Comparison of ENCODE assay signal across 8 cellular contexts in genomic region chr7:6854747-6855562, GRCh38. TPM values are rescaled to one million over a fixed set of nuclear protein-coding genes. Genes with fewer than 3 reads are reported as not detected.
A peak's percentile ranks its signal among the peaks of the same experiment; 100 is the strongest.
DNase-seq lines count a peak whose midpoint lies in the region; ATAC-seq, FAIRE-seq and TF ChIP-seq lines count a peak whose summit lies in the region.
"Not testable (repeated sequence)": the region's sequence is repeated elsewhere in the genome, so short reads cannot be mapped to it uniquely, and the experiment has no call there.

No MANE protein-coding gene starts in this region.

- intact Hi-C loops in HCT116 (cut with micrococcal nuclease): loop anchor here (5.0 to 10.0 kb wide), 2 partner anchors 128 to 270 kb away; no protein-coding TSS in a partner anchor

- H2BK15ac ChIP-seq in H1 (ENCODE audit: low read length): not testable (repeated sequence)

- not testable (repeated sequence) for H3K14ac ChIP-seq in H1 (ENCODE audit: insufficient read length)

- H3K27me3 Mint-ChIP-seq in nephron progenitor cell (ENCODE audit: low read depth, poor library complexity): peaks cover 26% of the 10 kb centered on the region
- not testable (repeated sequence) for H3K27me3 Mint-ChIP-seq in stimulated activated naive CD8-positive, alpha-beta T cell treated with anti-CD3 and anti-CD28 coated beads, Interleukin-15, Interleukin-2, amounts not matched to agents 100 ng/mL and 50 ng/mL, for 24 hours

- H3K79me2 ChIP-seq in HCT116 (ENCODE audit: insufficient read depth, low read length); H1 (ENCODE audit: control insufficient read depth in 1 of 2, insufficient read depth in 2 of 2, low read length in 2 of 2): not testable (repeated sequence)

- H4K20me1 ChIP-seq in BLaER1 treated with 17β-estradiol and CSF1 and Interleukin-3, amounts not matched to agents 10 nM and 100 nM; HCT116 (ENCODE audit: insufficient read depth); H1 (replicated peaks in 1 of 2; ENCODE audit: control insufficient read depth in 1 of 2, insufficient read depth in 2 of 2, low read length in 2 of 2): not testable (repeated sequence)

- H2AFZ ChIP-seq in HCT116 (ENCODE audit: low read depth, low read length, poor library complexity, severe bottlenecking); H1 (ENCODE audit: low read length): not testable (repeated sequence)

- H2BK12ac ChIP-seq in H1 (ENCODE audit: low read depth, low read length): not testable (repeated sequence)

- not testable (repeated sequence) for H2AK5ac ChIP-seq in H1 (ENCODE audit: low read depth, low read length)

- H3K4me1 ChIP-seq in BLaER1 treated with 17β-estradiol and CSF1 and Interleukin-3, amounts not matched to agents 10 nM and 100 nM: peaks cover 0 to 26% (median 12%) of the 10 kb centered on the region in 10 experiments; a peak in 12 of 20 replicates
- H3K4me1 ChIP-seq in HCT116 (ENCODE audit: control insufficient read depth in 1 of 2, insufficient read depth in 2 of 2, low read length in 2 of 2); adipocyte (ENCODE audit: control insufficient read depth, insufficient read depth, low read length); H1 (replicated peaks in 1 of 4; ENCODE audit: control insufficient read depth in 3 of 4, insufficient read depth in 4 of 4, low read length in 3 of 4); iPS DF 6.9 (ENCODE audit: control insufficient read depth, insufficient read depth, low read length): not testable (repeated sequence)

- H4K8ac ChIP-seq in H1 (ENCODE audit: extremely low read depth, insufficient read depth, low read length): not testable (repeated sequence)

- H3K4me3 Mint-ChIP-seq in nephron progenitor cell: peak overlapping the region; percentile 79
- H3K4me3 Mint-ChIP-seq in stimulated activated naive CD8-positive, alpha-beta T cell treated with anti-CD3 and anti-CD28 coated beads, Interleukin-15, Interleukin-2, amounts not matched to agents 100 ng/mL and 50 ng/mL, for 24 hours: peak overlapping the region; percentile 68

- peak overlapping the region; percentile 65 to 86 (median 78) for H3K4me2 ChIP-seq in BLaER1 treated with 17β-estradiol and CSF1 and Interleukin-3, amounts not matched to agents 10 nM and 100 nM
- H3K4me2 ChIP-seq in HCT116 (ENCODE audit: low read length) (peak overlapping the region; percentile 73), H1 (ENCODE audit: insufficient read depth in 1 of 2, low read depth in 2 of 2, low read length in 2 of 2) (peak overlapping the region; percentile 56 to 65)

- CTCF ChIA-PET in HCT116 (lab: Charles Lee); H1 (lab: Charles Lee; ENCODE audit: partially characterized antibody): not testable (repeated sequence)

- H3K36me3 Mint-ChIP-seq in nephron progenitor cell (ENCODE audit: low read depth); stimulated activated naive CD8-positive, alpha-beta T cell treated with anti-CD3 and anti-CD28 coated beads, Interleukin-15, Interleukin-2, amounts not matched to agents 100 ng/mL and 50 ng/mL, for 24 hours (ENCODE audit: low read depth): not testable (repeated sequence)

- H3K36me3 ChIP-seq in BLaER1 treated with 17β-estradiol and CSF1 and Interleukin-3, amounts not matched to agents 10 nM and 100 nM; HCT116 (ENCODE audit: control insufficient read depth in 1 of 2, insufficient read depth in 2 of 2, low read length in 2 of 2); WERI-Rb-1; adipocyte (ENCODE audit: control insufficient read depth, insufficient read depth, low read length, severe bottlenecking); H1 (ENCODE audit: control insufficient read depth in 2 of 4, insufficient read depth in 4 of 4, low read length in 3 of 4); iPS DF 6.9 (ENCODE audit: control insufficient read depth, insufficient read depth, low read length): not testable (repeated sequence)

- H3K4me1 Mint-ChIP-seq in nephron progenitor cell; stimulated activated naive CD8-positive, alpha-beta T cell treated with anti-CD3 and anti-CD28 coated beads, Interleukin-15, Interleukin-2, amounts not matched to agents 100 ng/mL and 50 ng/mL, for 24 hours (ENCODE audit: low read depth): not testable (repeated sequence)

- H3K23me2 ChIP-seq in H1 (ENCODE audit: low read depth, low read length): not testable (repeated sequence)

- not testable (repeated sequence) for H3K4ac ChIP-seq in H1 (replicated peaks; ENCODE audit: insufficient read length, low read depth, low read length)

- not testable (repeated sequence) for H3K9me3 ChIP-seq in BLaER1 treated with 17β-estradiol and CSF1 and Interleukin-3, amounts not matched to agents 10 nM and 100 nM (replicated peaks in 1 of 11); HCT116 (ENCODE audit: control insufficient read depth in 1 of 2, insufficient read depth in 1 of 2, low read depth in 1 of 2, low read length in 2 of 2); WERI-Rb-1 (ENCODE audit: severe bottlenecking); adipocyte (ENCODE audit: control insufficient read depth, low read length); H1 (ENCODE audit: insufficient read depth in 2 of 2, low read depth in 1 of 2, low read length in 1 of 2); iPS DF 6.9 (ENCODE audit: control insufficient read depth, insufficient read depth, low read length)

- TF ChIP-seq POLR2A in HCT116 (IDR thresholded peaks at IDR 0.05; ENCODE audit: borderline replicate concordance, extremely low read depth, insufficient read depth, insufficient read length); H1 (IDR thresholded peaks at IDR 0.05; ENCODE audit: control extremely low read depth in 1 of 2, low read depth in 2 of 2, low read length in 2 of 2): not testable (repeated sequence)

- H3K27me3 ChIP-seq in BLaER1 treated with 17β-estradiol and CSF1 and Interleukin-3, amounts not matched to agents 10 nM and 100 nM: peaks cover 27 to 40% (median 38%) of the 10 kb centered on the region in 11 experiments
- not testable (repeated sequence) for H3K27me3 ChIP-seq in HCT116 (ENCODE audit: insufficient read depth, low read length); WERI-Rb-1 (ENCODE audit: insufficient read depth, low read depth, severe bottlenecking); adipocyte (replicated peaks; ENCODE audit: control insufficient read depth, insufficient read depth, low read length); H1 (replicated peaks in 1 of 4; ENCODE audit: control insufficient read depth in 3 of 4, extremely low read depth in 1 of 4, insufficient read depth in 3 of 4, low read length in 3 of 4); iPS DF 6.9 (ENCODE audit: control insufficient read depth, insufficient read depth, low read length)

- not testable (repeated sequence) for H2BK120ac ChIP-seq in H1 (replicated peaks; ENCODE audit: low read depth, low read length)

- H3K4me3 ChIP-seq in BLaER1 treated with 17β-estradiol and CSF1 and Interleukin-3, amounts not matched to agents 10 nM and 100 nM: peak overlapping the region; percentile 45 to 68 (median 56)
- H3K4me3 ChIP-seq in HCT116 (replicated peaks in 1 of 2; ENCODE audit: low read depth in 1 of 2, low read length in 2 of 2): peak overlapping the region; percentile 47 to 61
- H3K4me3 ChIP-seq in WERI-Rb-1 (ENCODE audit: low read depth, low read length): peak overlapping the region; percentile 41
- H3K4me3 ChIP-seq in adipocyte (ENCODE audit: low read length): not testable (repeated sequence)
- H3K4me3 ChIP-seq in H1 (ENCODE audit: extremely low read depth in 1 of 4, insufficient read depth in 2 of 4, low read depth in 3 of 4, low read length in 4 of 4): peak overlapping the region; percentile 33 to 67 (median 36); a peak in 7 of 8 replicates
- H3K4me3 ChIP-seq in iPS DF 6.9 (ENCODE audit: low read length): peak overlapping the region; percentile 69; the same call in 1 of the 2 replicates

- not testable (repeated sequence) for H4K5ac ChIP-seq in H1 (ENCODE audit: insufficient read length, low read depth, low read length)

- peak overlapping the region in 10 of 11 experiments; percentile 23 to 66 (median 48); a peak in 12 of 22 replicates for H3K9ac ChIP-seq in BLaER1 treated with 17β-estradiol and CSF1 and Interleukin-3, amounts not matched to agents 10 nM and 100 nM
- H3K9ac ChIP-seq in HCT116 (ENCODE audit: low read length): peak overlapping the region; percentile 61
- not testable (repeated sequence) for H3K9ac ChIP-seq in adipocyte (ENCODE audit: low read length); H1 (replicated peaks in 1 of 4; ENCODE audit: extremely low read depth in 1 of 4, low read depth in 3 of 4, low read length in 3 of 4)

- ATAC-seq in HCT116: peak; percentile 67; the same call in 1 of the 2 replicates

- not testable (repeated sequence) for H2BK5ac ChIP-seq in H1 (ENCODE audit: low read depth, low read length)

- H3K23ac ChIP-seq in H1 (ENCODE audit: insufficient read length): not testable (repeated sequence)

- H3K27ac ChIP-seq in BLaER1 treated with 17β-estradiol and CSF1 and Interleukin-3, amounts not matched to agents 10 nM and 100 nM; WERI-Rb-1; H1 (ENCODE audit: low read depth, low read length); iPS DF 6.9 (ENCODE audit: low read length): not testable (repeated sequence)
- H3K27ac ChIP-seq in HCT116 (ENCODE audit: low read depth, low read length): peak overlapping the region; percentile 62

- FAIRE-seq in H1 (lab: Jason Lieb, UNC): not testable (repeated sequence)

- not testable (repeated sequence) for TF ChIP-seq EP300 in H1 (IDR thresholded peaks at IDR 0.05; ENCODE audit: borderline replicate concordance in 1 of 2, low read depth in 2 of 2, low read length in 2 of 2)

- not testable (repeated sequence) for TF ChIP-seq CTCF in HCT116 (IDR thresholded peaks at IDR 0.05 in 2 of 3, conservative IDR thresholded peaks at IDR 0.05 in 1 of 3; ENCODE audit: borderline replicate concordance in 1 of 3, insufficient read depth in 1 of 3, low read depth in 2 of 3, low read length in 2 of 3); WERI-Rb-1 (IDR thresholded peaks at IDR 0.05; ENCODE audit: low read depth, low read length); H1 (IDR thresholded peaks at IDR 0.05; ENCODE audit: control extremely low read depth in 1 of 3, insufficient read depth in 1 of 3, low read depth in 1 of 3, low read length in 3 of 3); nephron progenitor cell (IDR thresholded peaks at IDR 0.05)

- not testable (repeated sequence) for H4K91ac ChIP-seq in H1 (replicated peaks; ENCODE audit: insufficient read length, low read length)

- not testable (repeated sequence) for DNase-seq in HCT116 (ENCODE audit: low read depth, low spot score); WERI-Rb-1; iPS DF 6.9 (ENCODE audit: low read depth, low spot score)
- DNase-seq in adipocyte (ENCODE audit: low read depth) (peak; percentile 47), H1 (ENCODE audit: low read depth in 1 of 2, low spot score in 2 of 2) (peak in 1 of 2 experiments; percentile 79), nephron progenitor cell (peak; percentile 42)

- 1% methylated on average over 37 of the region's 71 CpGs; no CpG with 5 or more reads in 1 of the 2 experiments for WGBS in H1 (ENCODE audit: extremely low coverage in 1 of 2, insufficient coverage in 1 of 2, insufficient read length in 1 of 2, insufficient replicate concordance in 2 of 2, low coverage in 1 of 2, low lambda C conversion rate in 2 of 2, missing lambda C conversion rate in 1 of 2), 2 experiments
- WGBS in iPS DF 6.9 (ENCODE audit: insufficient coverage, insufficient read length): no CpG with 5 or more reads among the region's 71 CpGs

- H2BK20ac ChIP-seq in H1 (ENCODE audit: low read length): not testable (repeated sequence)

- POLR2A ChIA-PET in HCT116 (lab: Charles Lee); H1 (lab: Charles Lee; ENCODE audit: partially characterized antibody): not testable (repeated sequence)

- BruUV-seq in HCT116 (replicated peaks; lab: Mats Ljungman, UMichigan): TSS peak; percentile 79

- not testable (repeated sequence) for TF ChIP-seq RAD21 in HCT116 (IDR thresholded peaks at IDR 0.05; ENCODE audit: low read depth); H1 (IDR thresholded peaks at IDR 0.05 in 1 of 2, conservative IDR thresholded peaks at IDR 0.05 in 1 of 2; ENCODE audit: low read depth in 2 of 2, low read length in 2 of 2)

- not testable (repeated sequence) for H3K27ac Mint-ChIP-seq in nephron progenitor cell; stimulated activated naive CD8-positive, alpha-beta T cell treated with anti-CD3 and anti-CD28 coated beads, Interleukin-15, Interleukin-2, amounts not matched to agents 100 ng/mL and 50 ng/mL, for 24 hours

- not testable (repeated sequence) for H3K56ac ChIP-seq in H1 (replicated peaks; ENCODE audit: insufficient read length, low read depth, low read length)

- H3K79me1 ChIP-seq in H1 (ENCODE audit: low read depth, low read length): not testable (repeated sequence)

- RAD21 ChIA-PET in HCT116 (lab: Charles Lee; ENCODE audit: low non-redundant PET in 1 of 2, low total read pairs in 2 of 2, uncharacterized antibody in 2 of 2, unreplicated experiment in 2 of 2): not testable (repeated sequence)

- H3K18ac ChIP-seq in H1 (ENCODE audit: extremely low read depth, low read length): not testable (repeated sequence)

- not testable (repeated sequence) for H3K9me3 Mint-ChIP-seq in nephron progenitor cell; stimulated activated naive CD8-positive, alpha-beta T cell treated with anti-CD3 and anti-CD28 coated beads, Interleukin-15, Interleukin-2, amounts not matched to agents 100 ng/mL and 50 ng/mL, for 24 hours

- H3K9me2 ChIP-seq in HCT116 (ENCODE audit: insufficient read depth): not testable (repeated sequence)

RNA-seq across cellular contexts. Expression of gene CCZ1B, which starts 28.9 kb away (rescaled TPM):
- total RNA-seq in HCT116 (2021; ENCODE audit: unreplicated experiment): 54.5 TPM
- 36.1 and 41.5 TPM in 2 replicates for polyA plus RNA-seq in HCT116 (2012)
- total RNA-seq in H1 (2021; fragmentation: NEBNext Ultra II Directional; extraction: Animal tissue kit (Norgen Biotek cat#: 25700)): 55.2 and 58.2 TPM in 2 replicates
- polyA plus RNA-seq in H1 (2011; rRNA removed): 8.3 and 18.0 TPM in 2 replicates
- 34.3 TPM for polyA plus RNA-seq in H1 (2011; cell fraction: cytosol; rRNA removed)
- 11.7 TPM for polyA plus RNA-seq in H1 (2011; cell fraction: nucleus; rRNA removed)
- 35.6 to 61.5 TPM (median 54.6 TPM) in 4 replicates for polyA plus RNA-seq in H1 (2012, experiment 1 of 2)
- 2.1 TPM for polyA plus RNA-seq in H1 (2012, experiment 2 of 2)
- polyA plus RNA-seq in H1 (2013, experiment 1 of 2): 14.2 TPM
- 12.6 TPM for polyA plus RNA-seq in H1 (2013, experiment 2 of 2)
- 17.1 and 19.7 TPM in 2 replicates for polyA minus RNA-seq in H1 (2011; rRNA and poly(A)+ RNA removed)
- 18.1 TPM for polyA minus RNA-seq in H1 (2011; cell fraction: cytosol; rRNA and poly(A)+ RNA removed)
- 22.4 TPM for polyA minus RNA-seq in H1 (2011; cell fraction: nucleus; rRNA and poly(A)+ RNA removed)
